8 cellular contexts compared by ENCODE assay signal in the genomic region with DNA sequence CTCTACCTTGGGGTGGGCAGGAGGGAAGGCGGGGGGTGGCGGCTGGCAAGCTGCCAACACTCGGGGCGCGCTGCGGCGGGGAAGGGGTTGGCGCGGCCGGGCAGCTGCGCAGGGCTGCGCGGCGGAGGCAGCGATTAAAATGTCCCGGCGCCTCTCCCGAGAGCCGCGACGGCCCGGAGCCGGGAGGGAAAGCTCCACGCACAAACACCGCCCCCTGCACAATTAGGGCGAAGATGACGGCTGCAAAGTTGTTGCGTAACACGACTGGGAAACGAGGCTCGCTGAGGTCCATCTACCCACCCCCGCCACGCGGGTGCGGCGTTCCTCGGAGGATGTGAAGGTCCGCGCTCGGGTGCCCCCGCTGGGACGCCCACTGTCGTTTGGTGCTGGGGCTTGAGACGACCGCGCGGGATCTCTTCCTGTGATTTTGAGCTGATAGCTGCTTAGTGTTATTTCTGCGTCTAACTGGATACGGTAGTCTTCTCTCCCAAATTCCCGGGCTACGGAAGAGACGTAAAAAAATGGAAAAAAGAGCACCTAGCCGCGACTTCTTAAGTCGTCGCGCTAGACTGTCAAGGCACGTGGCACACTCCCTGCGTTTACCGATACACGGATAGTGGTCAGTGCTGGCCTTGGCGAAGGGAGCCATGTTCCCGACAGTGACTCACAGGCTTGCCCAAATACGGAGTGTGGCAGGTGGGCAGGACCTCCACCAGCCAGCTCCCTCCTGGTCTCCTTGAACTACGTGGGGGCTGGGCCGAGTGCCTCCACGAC. TPM values are rescaled to one million over a fixed set of nuclear protein-coding genes. Genes with fewer than 3 reads are reported as not detected.
A peak's percentile ranks its signal among the peaks of the same experiment; 100 is the strongest.
DNase-seq lines count a peak whose midpoint lies in the region; ATAC-seq and TF ChIP-seq lines count a peak whose summit lies in the region.

No MANE protein-coding gene starts in this region.

- H3K4me3 Mint-ChIP-seq in T-cell (peak overlapping the region; percentile 85 to 93 (median 89)), progenitor cell of endocrine pancreas (ENCODE audit: low read depth) (peak overlapping the region; percentile 77)

- peaks cover 22% of the 10 kb centered on the region for H3K4me1 ChIP-seq in HUES48 (ENCODE audit: control insufficient read depth, insufficient read depth, low read length)
- H3K4me1 ChIP-seq in ascending aorta = peaks cover 0 to 13% of the 10 kb centered on the region in 2 donors
- peaks cover 0 to 41% of the 10 kb centered on the region in 2 donors for H3K4me1 ChIP-seq in right atrium auricular region
- no peaks in the 10 kb centered on the region for H3K4me1 ChIP-seq in uterus

- H3K27me3 ChIP-seq in HUES48 (ENCODE audit: control insufficient read depth, insufficient read depth, low read length) = peaks cover 56% of the 10 kb centered on the region
- H3K27me3 ChIP-seq in ascending aorta = no peaks in the 10 kb centered on the region
- no peaks in the 10 kb centered on the region for H3K27me3 ChIP-seq in right atrium auricular region
- no peaks in the 10 kb centered on the region for H3K27me3 ChIP-seq in uterus

- peaks cover 16 to 31% of the 10 kb centered on the region in 2 donors for H3K27me3 Mint-ChIP-seq in T-cell
- peaks cover 33% of the 10 kb centered on the region for H3K27me3 Mint-ChIP-seq in progenitor cell of endocrine pancreas

- POLR2A ChIA-PET in T-cell (lab: Charles Lee) = interaction anchor here (0.5 to 0.9 kb wide), 6 partner anchors 9 to 391 kb away, joined by 3 to 4 read pairs (median 4); no protein-coding TSS in a partner anchor

- H3K27ac ChIP-seq in HUES48 (ENCODE audit: low read depth, low read length) = no peak overlapping the region
- H3K27ac ChIP-seq in ascending aorta = peak overlapping the region; percentile 96 to 99
- peak overlapping the region; percentile 99 to 100 for H3K27ac ChIP-seq in right atrium auricular region
- H3K27ac ChIP-seq in uterus = peak overlapping the region; percentile 98 to 100

- no peaks in the 10 kb centered on the region for H3K36me3 Mint-ChIP-seq in T-cell
- H3K36me3 Mint-ChIP-seq in progenitor cell of endocrine pancreas (ENCODE audit: insufficient read depth) = no peaks in the 10 kb centered on the region

- H3K9me3 ChIP-seq in HUES48 (ENCODE audit: control insufficient read depth, insufficient read depth, low read length) (no peaks in the 10 kb centered on the region), ascending aorta (no peaks in the 10 kb centered on the region), right atrium auricular region (no peaks in the 10 kb centered on the region), uterus (no peaks in the 10 kb centered on the region)

- H3K4me3 ChIP-seq in HUES48 (ENCODE audit: low read depth, low read length) = peak overlapping the region; percentile 83
- H3K4me3 ChIP-seq in ascending aorta = peak overlapping the region; percentile 68 to 83
- peak overlapping the region; percentile 82 to 91 for H3K4me3 ChIP-seq in right atrium auricular region
- peak overlapping the region; percentile 83 to 89 for H3K4me3 ChIP-seq in uterus

- TF ChIP-seq CTCF in ascending aorta (IDR thresholded peaks at IDR 0.05) = peak in 2 of 3 experiments; percentile 11 to 19
- peak in 1 of 2 donors; percentile 40 for TF ChIP-seq CTCF in right atrium auricular region (IDR thresholded peaks at IDR 0.05)
- no peak for TF ChIP-seq CTCF in progenitor cell of endocrine pancreas (IDR thresholded peaks at IDR 0.05; ENCODE audit: unreplicated experiment)
- peak; percentile 14 to 39 (median 21) for TF ChIP-seq CTCF in uterus (IDR thresholded peaks at IDR 0.05)

- no peaks in the 10 kb centered on the region for H3K9me3 Mint-ChIP-seq in T-cell
- no peaks in the 10 kb centered on the region for H3K9me3 Mint-ChIP-seq in progenitor cell of endocrine pancreas (ENCODE audit: low read depth)

- peak; percentile 55 to 69 for TF ChIP-seq POLR2A in uterus (IDR thresholded peaks at IDR 0.05)

- H3K27ac Mint-ChIP-seq in T-cell = peak overlapping the region; percentile 69 to 85
- peak overlapping the region; percentile 59 for H3K27ac Mint-ChIP-seq in progenitor cell of endocrine pancreas

- no peak overlapping the region for H3K9ac ChIP-seq in HUES48 (ENCODE audit: low read depth, low read length)

- CTCF ChIA-PET in T-cell (lab: Charles Lee) = interaction anchor here (0.6 to 1.4 kb wide), 6 partner anchors 63 to 1822 kb away, joined by 3 to 8 read pairs (median 4); a partner anchor contains a TSS

- H3K36me3 ChIP-seq in HUES48 (ENCODE audit: control insufficient read depth, insufficient read depth, low read length) (no peaks in the 10 kb centered on the region), ascending aorta (no peaks in the 10 kb centered on the region), right atrium auricular region (no peaks in the 10 kb centered on the region), uterus (no peaks in the 10 kb centered on the region)

- ATAC-seq in GM18502 (IDR thresholded peaks at IDR 0.05; ENCODE audit: poor library complexity, unreplicated experiment) (peak; percentile 6), T-cell (replicated peaks in 1 of 4) (peak; percentile 7 to 47 (median 17))

- intact Hi-C loops in ascending aorta (cut with DNase I) = loop anchor here (1.0 to 10.0 kb wide), 7 partner anchors 59 to 1320 kb away; no protein-coding TSS in a partner anchor
- intact Hi-C loops in uterus (cut with DNase I; ENCODE audit: low total_unique reads) = loop anchor here (5.0 kb wide), 1 partner anchor 232 kb away; no protein-coding TSS in a partner anchor

- DNase-seq in A172 (ENCODE audit: low spot score) (peak; percentile 56), T-cell (peak in 33 of 34 experiments; percentile 10 to 67 (median 41)), ascending aorta (ENCODE audit: low spot score in 2 of 2) (peak; percentile 62 to 95), right atrium auricular region (ENCODE audit: low spot score) (peak; percentile 95), progenitor cell of endocrine pancreas (ENCODE audit: low spot score, unreplicated experiment) (peak; percentile 40), uterus (peak; percentile 92 to 94)

- peaks cover 37 to 50% (median 45%) of the 10 kb centered on the region in 3 donors for H3K4me1 Mint-ChIP-seq in T-cell
- H3K4me1 Mint-ChIP-seq in progenitor cell of endocrine pancreas (ENCODE audit: low read depth) = peaks cover 30% of the 10 kb centered on the region

RNA-seq across cellular contexts. Expression of a gene that starts 1.0 kb away (rescaled TPM):
- total RNA-seq in A172 (2014; rRNA removed; shearing (Covaris generic)) = 4.6 and 7.3 TPM in 2 replicates
- 10 to 100 TPM in 2 of 5 donors, 1 to 10 TPM in 3; 3.1 to 18.3 (median 3.9) TPM for total RNA-seq in T-cell
- 27.5 TPM for total RNA-seq in ascending aorta
- 10 to 100 TPM; 21.2 to 25.5 TPM for total RNA-seq in right atrium auricular region
- total RNA-seq in progenitor cell of endocrine pancreas = 21.7 and 22.0 TPM in 2 replicates
- 10 to 100 TPM; 28.5 to 74.7 (median 64.8) TPM for total RNA-seq in uterus

Comparison
In these comparisons a context has a peak if more than half of its experiments do, and no peak if none do; other contexts are left out.
1. DNase-seq: peak in every context shown above with its lines; median percentile 95 in right atrium auricular region; 93 in uterus; 78 in ascending aorta; 56 in A172; 41 in T-cell; 40 in progenitor cell of endocrine pancreas.